Comparison of ENCODE assay signal across 8 cellular contexts in genomic region chr7:94087664-94088352, GRCh38.
A peak's percentile ranks its signal among the peaks of the same experiment; 100 is the strongest.
DNase-seq lines count a peak whose midpoint lies in the region; ATAC-seq and TF ChIP-seq lines count a peak whose summit lies in the region.

No MANE protein-coding gene starts in this region.

- peak overlapping the region in 1 of 2 experiments; percentile 43; a peak in 1 of 4 replicates for H3K4me3 ChIP-seq in HCT116 (replicated peaks in 1 of 2; ENCODE audit: low read depth in 1 of 2, low read length in 2 of 2)

- no peak overlapping the region for H3K27ac ChIP-seq in HCT116 (ENCODE audit: low read depth, low read length)

- no peaks in the 10 kb centered on the region for H3K36me3 ChIP-seq in HCT116 (ENCODE audit: control insufficient read depth in 1 of 2, insufficient read depth in 2 of 2, low read length in 2 of 2)

- no peaks in the 10 kb centered on the region for H3K9me3 ChIP-seq in HCT116 (ENCODE audit: control insufficient read depth in 1 of 2, insufficient read depth in 1 of 2, low read depth in 1 of 2, low read length in 2 of 2)

- no TSS peak for BruUV-seq in HCT116 (replicated peaks; lab: Mats Ljungman, UMichigan)

- no peaks in the 10 kb centered on the region for H3K79me2 ChIP-seq in HCT116 (ENCODE audit: insufficient read depth, low read length)

- RAD21 ChIA-PET in HCT116 (lab: Charles Lee; ENCODE audit: low non-redundant PET in 1 of 2, low total read pairs in 2 of 2, uncharacterized antibody in 2 of 2, unreplicated experiment in 2 of 2) = interaction anchor here in 1 of 2 experiments (0.9 kb wide), 1 partner anchor 185 kb away, joined by 4 read pairs; no protein-coding TSS in a partner anchor

- H3K4me2 ChIP-seq in HCT116 (ENCODE audit: low read length) = peak overlapping the region; percentile 70

- no peak for TF ChIP-seq POLR2A in HCT116 (IDR thresholded peaks at IDR 0.05; ENCODE audit: borderline replicate concordance, extremely low read depth, insufficient read depth, insufficient read length)

- POLR2A ChIA-PET in HCT116 (lab: Charles Lee) = no interaction called here

- H3K9ac ChIP-seq in HCT116 (ENCODE audit: low read length) = no peak overlapping the region

- H3K4me1 ChIP-seq in HCT116 (ENCODE audit: control insufficient read depth in 1 of 2, insufficient read depth in 2 of 2, low read length in 2 of 2) = peaks cover 0 to 3% of the 10 kb centered on the region in 2 experiments; a peak in 1 of 4 replicates

- H3K4me3 Mint-ChIP-seq in activated CD8-positive, alpha-beta memory T cell treated with anti-CD3 and anti-CD28 coated beads, Interleukin-2, amount 10 ng/mL, durations not matched to agents 7 days and 5 days = peak overlapping the region; percentile 67

- no peaks in the 10 kb centered on the region for H3K36me3 Mint-ChIP-seq in activated CD8-positive, alpha-beta memory T cell treated with anti-CD3 and anti-CD28 coated beads, Interleukin-2, amount 10 ng/mL, durations not matched to agents 7 days and 5 days

- intact Hi-C loops in HCT116 (cut with micrococcal nuclease) = loop anchor here (2.0 to 5.0 kb wide), 3 partner anchors 185 to 841 kb away; no protein-coding TSS in a partner anchor

- H2AFZ ChIP-seq in HCT116 (ENCODE audit: low read depth, low read length, poor library complexity, severe bottlenecking) = peak overlapping the region; percentile 100

- peak; percentile 72 for DNase-seq in activated CD8-positive, alpha-beta memory T cell treated with anti-CD3 and anti-CD28 coated beads, Interleukin-2, amount 10 ng/mL, durations not matched to agents 7 days and 5 days
- DNase-seq in activated CD8-positive, alpha-beta memory T cell treated with anti-CD3 and anti-CD28 coated beads for 24 hours = no peak
- DNase-seq in HCT116 (ENCODE audit: low read depth, low spot score) = peak; percentile 54
- DNase-seq in LoVo (ENCODE audit: low spot score) = peak; percentile 85
- DNase-seq in SHP77 (lab: John Stamatoyannopoulos, UW) = peak; percentile 16 to 38
- DNase-seq in astrocyte of the hippocampus (ENCODE audit: low read depth, low spot score) = peak; percentile 75
- DNase-seq in iPS DF 4.7 (ENCODE audit: extremely low read depth, low spot score) = peak; percentile 46
- DNase-seq in smooth muscle cell of the brain vasculature (ENCODE audit: low read depth, low spot score) = peak; percentile 43

- CTCF ChIA-PET in activated CD8-positive, alpha-beta memory T cell treated with anti-CD3 and anti-CD28 coated beads, Interleukin-2, amount 10 ng/mL, durations not matched to agents 7 days and 5 days (lab: Charles Lee) = interaction anchor here (0.8 to 1.6 kb wide), 9 partner anchors 17 to 645 kb away, joined by 3 to 10 read pairs (median 3); partner anchors contain the start of genes COL1A2, GNG11 and GNGT1
- CTCF ChIA-PET in HCT116 (lab: Charles Lee) = interaction anchor here (1.0 to 1.6 kb wide), 5 partner anchors 19 to 841 kb away, joined by 3 to 11 read pairs (median 3); no protein-coding TSS in a partner anchor

- TF ChIP-seq CTCF in HCT116 (IDR thresholded peaks at IDR 0.05 in 2 of 3, conservative IDR thresholded peaks at IDR 0.05 in 1 of 3; ENCODE audit: borderline replicate concordance in 1 of 3, insufficient read depth in 1 of 3, low read depth in 2 of 3, low read length in 2 of 3) = peak; percentile 80 to 88 (median 82)

- H3K27me3 ChIP-seq in HCT116 (ENCODE audit: insufficient read depth, low read length) = peaks cover 26% of the 10 kb centered on the region; the same call in 1 of the 2 replicates

- H3K9me3 Mint-ChIP-seq in activated CD8-positive, alpha-beta memory T cell treated with anti-CD3 and anti-CD28 coated beads, Interleukin-2, amount 10 ng/mL, durations not matched to agents 7 days and 5 days (ENCODE audit: low read depth) = no peaks in the 10 kb centered on the region

- H4K20me1 ChIP-seq in HCT116 (ENCODE audit: insufficient read depth) = no peaks in the 10 kb centered on the region

- ATAC-seq in activated CD8-positive, alpha-beta memory T cell treated with anti-CD3 and anti-CD28 coated beads, Interleukin-2, amount 10 ng/mL, durations not matched to agents 7 days and 5 days = peak; percentile 97
- peak; percentile 93 for ATAC-seq in HCT116

- H3K27ac Mint-ChIP-seq in activated CD8-positive, alpha-beta memory T cell treated with anti-CD3 and anti-CD28 coated beads, Interleukin-2, amount 10 ng/mL, durations not matched to agents 7 days and 5 days = peak overlapping the region; percentile 62

- TF ChIP-seq RAD21 in HCT116 (IDR thresholded peaks at IDR 0.05; ENCODE audit: low read depth) = peak; percentile 75

- peaks cover 5% of the 10 kb centered on the region for H3K4me1 Mint-ChIP-seq in activated CD8-positive, alpha-beta memory T cell treated with anti-CD3 and anti-CD28 coated beads, Interleukin-2, amount 10 ng/mL, durations not matched to agents 7 days and 5 days

- peaks cover 51% of the 10 kb centered on the region for H3K27me3 Mint-ChIP-seq in activated CD8-positive, alpha-beta memory T cell treated with anti-CD3 and anti-CD28 coated beads, Interleukin-2, amount 10 ng/mL, durations not matched to agents 7 days and 5 days

- H3K9me2 ChIP-seq in HCT116 (ENCODE audit: insufficient read depth) = no peaks in the 10 kb centered on the region

TF ChIP-seq in HCT116, 20 proteins besides CTCF, POLR2A, EP300 and RAD21:
- TF ChIP-seq JUND (IDR thresholded peaks at IDR 0.05) (no peak), TCF7L2 (IDR thresholded peaks at IDR 0.05; ENCODE audit: borderline replicate concordance, extremely low read depth, insufficient read depth, insufficient read length) (no peak), CBX3 (IDR thresholded peaks at IDR 0.05; ENCODE audit: low read depth) (peak; percentile 57; the same call in 1 of the 2 replicates), EZH2phosphoT487 (IDR thresholded peaks at IDR 0.05; ENCODE audit: borderline replicate concordance) (no peak), ZNF274 (IDR thresholded peaks at IDR 0.05; ENCODE audit: low read depth, low read length) (no peak), REST (IDR thresholded peaks at IDR 0.05; ENCODE audit: low read depth) (no peak), YY1 (IDR thresholded peaks at IDR 0.05; ENCODE audit: extremely low read depth, insufficient replicate concordance, low read depth, low read length) (peak; percentile 43), SRF (IDR thresholded peaks at IDR 0.05; ENCODE audit: low read depth) (no peak), POLR2AphosphoS5 (IDR thresholded peaks at IDR 0.05; ENCODE audit: low read depth, low read length) (no peak), ZFX (IDR thresholded peaks at IDR 0.05) (no peak), FOSL1 (IDR thresholded peaks at IDR 0.05; ENCODE audit: low read depth) (no peak), ATF3 (IDR thresholded peaks at IDR 0.05) (no peak)
